In the genomic region with DNA sequence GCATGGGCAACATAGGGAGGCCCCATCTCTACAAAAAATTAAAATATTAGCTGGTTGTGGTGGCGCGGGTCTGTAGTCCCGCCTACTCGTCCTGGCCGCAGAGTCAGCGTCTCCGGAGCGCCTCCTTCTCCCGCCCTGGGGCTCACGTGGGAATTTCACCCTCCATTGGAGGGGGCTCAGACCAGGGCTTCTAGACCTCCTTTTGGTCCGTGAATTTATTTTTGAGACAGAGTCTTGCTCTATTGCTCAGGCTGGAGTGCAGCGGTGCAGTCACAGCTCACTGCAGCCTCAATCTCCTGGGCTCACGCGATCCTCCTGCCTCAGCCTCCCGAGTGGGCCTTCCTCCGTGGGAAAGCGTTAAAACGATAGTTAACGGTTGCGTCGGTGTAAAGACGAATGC, we compare ENCODE assay signal across 8 cellular contexts. TPM values are rescaled to one million over a fixed set of nuclear protein-coding genes. Genes with fewer than 3 reads are reported as not detected.
DNase-seq lines count a peak whose midpoint lies in the region; ATAC-seq and TF ChIP-seq lines count a peak whose summit lies in the region.

No MANE protein-coding gene starts in this region.

- H3K27me3 Mint-ChIP-seq in MCF 10A (ENCODE audit: insufficient read depth, unreplicated experiment), result no peaks in the 10 kb centered on the region

- TF ChIP-seq CTCF in MCF 10A (IDR thresholded peaks at IDR 0.05; ENCODE audit: unreplicated experiment), result no peak

- H3K4me1 ChIP-seq in ES-I3 (ENCODE audit: insufficient read depth, low read length), result peaks cover 15% of the 10 kb centered on the region; the same call in 1 of the 2 replicates

- ATAC-seq in HG02759 (IDR thresholded peaks at IDR 0.05; ENCODE audit: unreplicated experiment), result no peak

- peak overlapping the region; percentile 66 for H3K4me3 Mint-ChIP-seq in MCF 10A (ENCODE audit: unreplicated experiment)

- peak overlapping the region; percentile 84 for H3K9ac ChIP-seq in ES-I3 (ENCODE audit: low read depth, low read length)

- peak overlapping the region; percentile 40 for H3K27ac ChIP-seq in layer of hippocampus (ENCODE audit: low read depth, low read length)

- intact Hi-C loops in MCF 10A (cut with micrococcal nuclease), result no loop called here

- no peaks in the 10 kb centered on the region for H3K9me3 Mint-ChIP-seq in MCF 10A (ENCODE audit: unreplicated experiment)

- CTCF ChIA-PET in MCF 10A (lab: Yijun Ruan, JAX), result no interaction called here

- DNase-seq in 8988T (peak; percentile 65), NCI-H69 (lab: John Stamatoyannopoulos, UW) (peak; percentile 86), MCF 10A (ENCODE audit: unreplicated experiment) (no peak), superior temporal gyrus (ENCODE audit: extremely low spot score) (peak; percentile 54), middle frontal gyrus (ENCODE audit: extremely low spot score, low spot score) (no peak)

- peak overlapping the region; percentile 25 for H3K27ac Mint-ChIP-seq in MCF 10A (ENCODE audit: low read depth, unreplicated experiment)

- H3K36me3 ChIP-seq in ES-I3 (ENCODE audit: insufficient read depth, low read length), result no peaks in the 10 kb centered on the region; the same call in 1 of the 2 replicates

- H3K4me1 Mint-ChIP-seq in MCF 10A (ENCODE audit: insufficient read depth, unreplicated experiment), result peaks cover 7% of the 10 kb centered on the region

- no TSS peak for BruUV-seq in MCF 10A (replicated peaks; lab: Mats Ljungman, UMichigan)

- 0 out of 2 replicates have a peak, but pooled peaks cover 7% of the 10 kb centered on the region for H3K9me3 ChIP-seq in ES-I3 (ENCODE audit: control insufficient read depth, insufficient read depth, low read length)

- POLR2A ChIA-PET in MCF 10A (lab: Yijun Ruan, JAX), result interaction anchor here (2.2 kb wide), 1 partner anchor 14 kb away, joined by 6 read pairs; no protein-coding TSS in a partner anchor

- H3K36me3 Mint-ChIP-seq in MCF 10A (ENCODE audit: insufficient read depth, unreplicated experiment), result peaks cover 15% of the 10 kb centered on the region

- no peaks in the 10 kb centered on the region for H3K27me3 ChIP-seq in layer of hippocampus (ENCODE audit: control insufficient read depth, insufficient read depth, low read length)

RNA-seq across cellular contexts. Expression of gene NME4, which starts 0.4 kb away (rescaled TPM):
- total RNA-seq in MCF 10A (2022), result 71.9 and 76.8 TPM in 2 replicates

RNA-seq across cellular contexts. Expression of gene DECR2, which starts 5.1 kb away (rescaled TPM):
- 29.0 and 37.2 TPM in 2 replicates for total RNA-seq in MCF 10A (2022)

RNA-seq across cellular contexts. Expression of gene PGAP6, which starts 14.8 kb away (rescaled TPM):
- total RNA-seq in MCF 10A (2022), result 18.3 and 23.9 TPM in 2 replicates

RNA-seq across cellular contexts. Expression of gene MRPL28, which starts 26.3 kb away (rescaled TPM):
- 105 and 121 TPM in 2 replicates for total RNA-seq in MCF 10A (2022)

RNA-seq across cellular contexts. Expression of gene RAB11FIP3, which starts 28.8 kb away (rescaled TPM):
- total RNA-seq in MCF 10A (2022), result 37.5 and 40.6 TPM in 2 replicates

Comparison
In these comparisons a context has a peak if more than half of its experiments do, and no peak if none do; other contexts are left out.
1. DNase-seq: peak in 8988T (single experiment), NCI-H69 (single experiment) and superior temporal gyrus (single experiment); none in MCF 10A (single experiment) and middle frontal gyrus (single experiment).